In genomic region chr2:169982929-169983328, GRCh38 we compare ENCODE assay signal across 29 cellular contexts.
"Had no signal": no experiment of that assay in that cellular context is flagged by ENCODE, and none has a peak within 500 bp of the region (broad histone marks: within the 10 kb centered on the region; RNA-seq: fewer than 3 reads in every experiment).

No MANE protein-coding gene starts in this region.

- H3K27me3 ChIP-seq: MG63, SJCRH30 had no signal

- H3K4me1 ChIP-seq: SJCRH30 had no signal

- H3K9me3 Mint-ChIP-seq: activated CD8-positive, alpha-beta T cell treated with anti-CD3 and anti-CD28 coated beads for 36 hours; activated naive CD4-positive, alpha-beta T cell treated with anti-CD3 and anti-CD28 coated beads for 36 hours; activated naive CD8-positive, alpha-beta T cell treated with anti-CD3 and anti-CD28 coated beads, Interleukin-2, amount 50 U/mL, for 24 hours; activated T-cell treated with anti-CD3 and anti-CD28 coated beads, Interleukin-2, amount 50 U/mL, for 72 hours; activated T-helper 17 cell treated with anti-CD3 and anti-CD28 coated beads, Interleukin-2, amount 50 U/mL, for 72 hours had no signal

- H3K36me3 ChIP-seq: SJCRH30 had no signal

- H3K27ac Mint-ChIP-seq: activated CD4-positive, alpha-beta T cell treated with anti-CD3 and anti-CD28 coated beads, Interleukin-2, amount 10 ng/mL, durations not matched to agents 24 days and 14 days; activated CD8-positive, alpha-beta T cell treated with anti-CD3 and anti-CD28 coated beads for 36 hours; activated naive CD4-positive, alpha-beta T cell treated with anti-CD3 and anti-CD28 coated beads for 36 hours; activated naive CD8-positive, alpha-beta T cell; activated naive CD8-positive, alpha-beta T cell treated with anti-CD3 and anti-CD28 coated beads, Interleukin-2, amount 50 U/mL, for 24 hours; activated T-cell treated with anti-CD3 and anti-CD28 coated beads, Interleukin-2, amount 50 U/mL, for 72 hours; activated T-helper 17 cell treated with anti-CD3 and anti-CD28 coated beads, Interleukin-2, amount 50 U/mL, for 72 hours had no signal

- H3K4me3 ChIP-seq: MG63, SJCRH30, SK-N-MC had no signal

- ATAC-seq: activated CD8-positive, alpha-beta T cell treated with anti-CD3 and anti-CD28 coated beads for 36 hours; activated naive CD8-positive, alpha-beta T cell treated with anti-CD3 and anti-CD28 coated beads, Interleukin-2, amount 50 U/mL, for 24 hours; activated T-cell treated with anti-CD3 and anti-CD28 coated beads, Interleukin-2, amount 50 U/mL, for 72 hours; activated T-helper 17 cell treated with anti-CD3 and anti-CD28 coated beads, Interleukin-2, amount 50 U/mL, for 72 hours had no signal

- H3K4me1 Mint-ChIP-seq: activated CD4-positive, alpha-beta T cell treated with anti-CD3 and anti-CD28 coated beads, Interleukin-2, amount 10 ng/mL, durations not matched to agents 24 days and 14 days; activated T-helper 17 cell treated with anti-CD3 and anti-CD28 coated beads, Interleukin-2, amount 50 U/mL, for 72 hours; brain had no signal

- H3K4me3 Mint-ChIP-seq: activated CD4-positive, alpha-beta T cell treated with anti-CD3 and anti-CD28 coated beads, Interleukin-2, amount 10 ng/mL, durations not matched to agents 24 days and 14 days; activated CD8-positive, alpha-beta T cell treated with anti-CD3 and anti-CD28 coated beads for 36 hours; activated naive CD4-positive, alpha-beta T cell treated with anti-CD3 and anti-CD28 coated beads for 36 hours; activated naive CD8-positive, alpha-beta T cell; activated naive CD8-positive, alpha-beta T cell treated with anti-CD3 and anti-CD28 coated beads, Interleukin-2, amount 50 U/mL, for 24 hours; activated T-cell treated with anti-CD3 and anti-CD28 coated beads, Interleukin-2, amount 50 U/mL, for 72 hours; activated T-helper 17 cell treated with anti-CD3 and anti-CD28 coated beads, Interleukin-2, amount 50 U/mL, for 72 hours; brain had no signal

- H3K9me3 ChIP-seq: MG63, SJCRH30 had no signal

- H3K27me3 Mint-ChIP-seq: activated CD4-positive, alpha-beta T cell treated with anti-CD3 and anti-CD28 coated beads, Interleukin-2, amount 10 ng/mL, durations not matched to agents 24 days and 14 days; activated CD8-positive, alpha-beta T cell treated with anti-CD3 and anti-CD28 coated beads for 36 hours; activated naive CD8-positive, alpha-beta T cell; activated naive CD8-positive, alpha-beta T cell treated with anti-CD3 and anti-CD28 coated beads, Interleukin-2, amount 50 U/mL, for 24 hours; activated T-helper 17 cell treated with anti-CD3 and anti-CD28 coated beads, Interleukin-2, amount 50 U/mL, for 72 hours; brain had no signal

- H3K27ac ChIP-seq: SJCRH30, SK-N-MC, WERI-Rb-1 had no signal

- DNase-seq: activated CD4-positive, alpha-beta T cell treated with anti-CD3 and anti-CD28 coated beads, Interleukin-2, amount 10 ng/mL, durations not matched to agents 24 days and 14 days; activated CD4-positive, alpha-beta T cell treated with anti-CD3 and anti-CD28 coated beads, Interleukin-2, amount 50 U/mL, for 4 hours; activated CD8-positive, alpha-beta T cell treated with anti-CD3 and anti-CD28 coated beads for 36 hours; activated effector memory CD4-positive, alpha-beta T cell treated with anti-CD3 and anti-CD28 coated beads, Interleukin-2, amount 50 U/mL, for 16 hours; activated naive CD4-positive, alpha-beta T cell treated with anti-CD3 and anti-CD28 coated beads for 36 hours; activated naive CD8-positive, alpha-beta T cell treated with anti-CD3 and anti-CD28 coated beads, Interleukin-2, amount 50 U/mL, for 24 hours; activated T-cell treated with anti-CD3 and anti-CD28 coated beads, Interleukin-2, amount 50 U/mL, for 1 hour; activated T-cell treated with anti-CD3 and anti-CD28 coated beads, Interleukin-2, amount 50 U/mL, for 72 hours; cerebellar nuclear complex; Kasumi-1; MG63; NCI-H1048; NCI-H1105 treated with DMSO at 0.1 percent for 48 hours; NCI-H1436; NCI-H1694; NCI-H1930; NCI-H2081 treated with DMSO at 0.1 percent for 48 hours; NCI-H510A; NCI-H526; NCI-H748 treated with DMSO at 0.1 percent for 48 hours; SHP77; SJCRH30; T1000; WERI-Rb-1 had no signal

- FAIRE-seq: bronchial epithelial cell had no signal
